In genomic region chr11:120465921-120466534, GRCh38 we compare ENCODE assay signal across 18 cellular contexts. TPM values are rescaled to one million over a fixed set of nuclear protein-coding genes. Genes with fewer than 3 reads are reported as not detected.
DNase-seq lines count a peak whose midpoint lies in the region; ATAC-seq, FAIRE-seq and TF ChIP-seq lines count a peak whose summit lies in the region.
"Had no signal": no experiment of that assay in that cellular context is flagged by ENCODE, and none has a peak within 500 bp of the region (broad histone marks: within the 10 kb centered on the region; RNA-seq: fewer than 3 reads in every experiment).

No MANE protein-coding gene starts in this region.

- RAD21 ChIA-PET in GM12878 (lab: Charles Lee; ENCODE audit: unreplicated experiment), result interaction anchor here (1.3 kb wide), 1 partner anchor 124 kb away, joined by 3 read pairs; no protein-coding TSS in a partner anchor

- ATAC-seq in GM12878 (peak; percentile 40; the same call in 2 of the 3 replicates), thoracic aorta (ENCODE audit: insufficient number of reproducible peaks, low FRiP score, low read depth) (peak; percentile 20)

- SMC1A ChIA-PET in GM12878 (lab: Charles Lee; ENCODE audit: uncharacterized antibody, unreplicated experiment), result interaction anchor here (1.5 to 2.2 kb wide), 4 partner anchors 9 to 133 kb away, joined by 4 to 6 read pairs (median 5); no protein-coding TSS in a partner anchor

- no peak overlapping the region for H2BK12ac ChIP-seq in H9 (ENCODE audit: insufficient read length, low read depth, low read length)

- no peak overlapping the region for H3K4ac ChIP-seq in H9 (ENCODE audit: low read depth, low read length)

- no peak overlapping the region for H3T11ph ChIP-seq in H9 (ENCODE audit: low read length)

- no peak overlapping the region for H2BK20ac ChIP-seq in H9 (ENCODE audit: low read depth, low read length, poor library complexity, severe bottlenecking)

- intact Hi-C loops in GM12878 (cut with micrococcal nuclease; ENCODE audit: unreplicated experiment) (no loop called here), adrenal gland (cut with DNase I) (no loop called here)

- CTCF ChIA-PET in GM12878 (lab: Yijun Ruan, JAX), result no interaction called here

- H3K18ac ChIP-seq in H9 (ENCODE audit: insufficient read length, low read depth, low read length), result no peak overlapping the region

- no peak overlapping the region for H4K8ac ChIP-seq in H9 (replicated peaks; ENCODE audit: insufficient read length, low read depth, low read length)

- H3K4me3 Mint-ChIP-seq in H9, result no peak overlapping the region
- H3K4me3 Mint-ChIP-seq: CD8-positive, alpha-beta memory T cell; IgD-negative memory B cell had no signal

- H4K91ac ChIP-seq in H9 (ENCODE audit: insufficient read length, low read depth, low read length), result no peak overlapping the region

- no peak overlapping the region for H2BK120ac ChIP-seq in H9 (ENCODE audit: low read depth, low read length, poor library complexity, severe bottlenecking)

- no peak overlapping the region for H2BK5ac ChIP-seq in H9 (ENCODE audit: insufficient read length, low read length)

- no peaks in the 10 kb centered on the region for H3K23me2 ChIP-seq in H9 (ENCODE audit: insufficient read length, low read depth, low read length, poor library complexity, severe bottlenecking)

- no peaks in the 10 kb centered on the region for H3K9me3 Mint-ChIP-seq in H9
- H3K9me3 Mint-ChIP-seq: CD8-positive, alpha-beta memory T cell; IgD-negative memory B cell had no signal

- FAIRE-seq in GM12878 (lab: Jason Lieb, UNC) (no peak), islet of Langerhans (lab: Jason Lieb, UNC) (peak; percentile 86)
- FAIRE-seq: GM12891, H54 had no signal

- no peaks in the 10 kb centered on the region for H4K20me1 ChIP-seq in GM12878 (ENCODE audit: control insufficient read depth, insufficient read depth)
- no peaks in the 10 kb centered on the region for H4K20me1 ChIP-seq in H9 (ENCODE audit: control insufficient read depth, insufficient read depth, insufficient read length)

- H3K36me3 ChIP-seq in GM12878 (ENCODE audit: control insufficient read depth in 2 of 2, insufficient read depth in 2 of 2, low read length in 1 of 2) (peaks cover 2 to 15% of the 10 kb centered on the region in 2 experiments; a peak in 3 of 4 replicates), thoracic aorta (peaks cover 51% of the 10 kb centered on the region), adrenal gland (replicated peaks in 1 of 2) (peaks cover 0 to 87% of the 10 kb centered on the region in 2 donors)

- H3K27ac ChIP-seq in GM12878 (ENCODE audit: control insufficient read depth, insufficient read depth) (no peak overlapping the region), thoracic aorta (no peak overlapping the region), H9 (ENCODE audit: insufficient read length, low read depth, low read length) (no peak overlapping the region), adrenal gland (no peak overlapping the region)
- H3K27ac ChIP-seq: GM23248 had no signal

- TF ChIP-seq EP300 in GM12878 (IDR thresholded peaks at IDR 0.05; ENCODE audit: borderline replicate concordance in 1 of 2, control insufficient read depth in 1 of 2, low read depth in 2 of 2, low read length in 2 of 2), result no peak

- no peak overlapping the region for H3K9ac ChIP-seq in GM12878 (ENCODE audit: control insufficient read depth, insufficient read depth, low read length)
- H3K9ac ChIP-seq in H9 (ENCODE audit: extremely low read depth, insufficient read length, low read length), result no peak overlapping the region
- H3K9ac ChIP-seq: GM23248 had no signal

- H3K23ac ChIP-seq in H9 (ENCODE audit: insufficient read length, low read depth, low read length), result no peak overlapping the region

- POLR2A ChIA-PET in GM12878 (lab: Charles Lee), result no interaction called here

- no peak overlapping the region for H2BK15ac ChIP-seq in H9 (ENCODE audit: low read depth, low read length)

- no peak overlapping the region for H3K56ac ChIP-seq in H9 (ENCODE audit: insufficient read length, low read depth, low read length)

- in situ Hi-C loops in GM12878 (cut with MboI), result no loop called here

- H3K4me1 Mint-ChIP-seq in H9, result no peaks in the 10 kb centered on the region
- H3K4me1 Mint-ChIP-seq: CD8-positive, alpha-beta memory T cell; IgD-negative memory B cell had no signal

- no peaks in the 10 kb centered on the region for H3K4me1 ChIP-seq in GM12878 (ENCODE audit: control insufficient read depth, insufficient read depth, low read length)
- H3K4me1 ChIP-seq in thoracic aorta (ENCODE audit: control insufficient read depth in 1 of 2, low read depth in 2 of 2), result no peaks in the 10 kb centered on the region
- no peaks in the 10 kb centered on the region for H3K4me1 ChIP-seq in H9 (ENCODE audit: insufficient read depth, low read length)
- no peaks in the 10 kb centered on the region for H3K4me1 ChIP-seq in adrenal gland (replicated peaks in 1 of 2)
- H3K4me1 ChIP-seq: Caco-2 had no signal

- no peaks in the 10 kb centered on the region for H3K79me1 ChIP-seq in H9 (ENCODE audit: insufficient read depth, low read depth, low read length, poor library complexity, severe bottlenecking)

- no TSS peak for BruUV-seq in GM12878 (replicated peaks; lab: Mats Ljungman, UMichigan)

- H3K4me3 ChIP-seq in GM12878 (no peak overlapping the region), thoracic aorta (no peak overlapping the region), adrenal gland (no peak overlapping the region)
- H3K4me3 ChIP-seq: GM23248 had no signal

- DNase-seq in LHCN-M2 (ENCODE audit: low read depth) (peak; percentile 10), GM12878 (ENCODE audit: low read depth, low spot score) (no peak), thoracic aorta (ENCODE audit: low spot score) (no peak), 8988T (no peak), H9 (no peak), adrenal gland (no peak)
- DNase-seq in stimulated activated CD4-positive, alpha-beta T cell treated with anti-CD3 and anti-CD28 coated beads, Interleukin-4, amount 100 ng/mL, for 1 hour, result no peak
- DNase-seq: Caco-2; CD8-positive, alpha-beta memory T cell; DMS53; GM23248 had no signal

- no peak overlapping the region for H2AFZ ChIP-seq in GM12878 (ENCODE audit: control insufficient read depth, low read depth, low read length)
- no peak overlapping the region for H2AFZ ChIP-seq in H9 (ENCODE audit: low read length)
- H2AFZ ChIP-seq: GM23248 had no signal

- no peak overlapping the region; a peak in 1 of 7 replicates for H3K27ac Mint-ChIP-seq in H9
- H3K27ac Mint-ChIP-seq: CD8-positive, alpha-beta memory T cell; IgD-negative memory B cell had no signal

- WGBS in GM12878 (ENCODE audit: insufficient coverage, insufficient replicate concordance, low lambda C conversion rate, missing lambda C conversion rate), result 76% methylated on average over 6 of the region's 6 CpGs
- no CpG with 5 or more reads among the region's 6 CpGs for WGBS in H9 (ENCODE audit: extremely low coverage, insufficient read length, low lambda C conversion rate)
- WGBS in adrenal gland, 4 donors, result 94 to 97% (median 96%) methylated on average over 6 of the region's 6 CpGs

- H3K27me3 ChIP-seq in GM12878 (replicated peaks in 1 of 2; ENCODE audit: control insufficient read depth in 2 of 2, insufficient read depth in 2 of 2, low read length in 1 of 2), result no peaks in the 10 kb centered on the region
- no peaks in the 10 kb centered on the region for H3K27me3 ChIP-seq in thoracic aorta (replicated peaks; ENCODE audit: insufficient read depth)
- no peaks in the 10 kb centered on the region for H3K27me3 ChIP-seq in H9 (ENCODE audit: insufficient read depth, low read length)
- no peaks in the 10 kb centered on the region for H3K27me3 ChIP-seq in adrenal gland

- no peak for TF ChIP-seq RAD21 in GM12878 (IDR thresholded peaks at IDR 0.05; ENCODE audit: insufficient read depth, low read depth, low read length)

- H3K36me3 Mint-ChIP-seq in H9 (ENCODE audit: insufficient read depth in 1 of 3, low read depth in 3 of 3), result peaks cover 19 to 61% (median 46%) of the 10 kb centered on the region in 3 experiments; a peak in 6 of 7 replicates

- no peak overlapping the region for H3K4me2 ChIP-seq in GM12878 (ENCODE audit: control insufficient read depth, insufficient read depth)
- H3K4me2 ChIP-seq in H9 (ENCODE audit: insufficient read depth, insufficient read length, low read length), result no peak overlapping the region

- H4K5ac ChIP-seq in H9 (ENCODE audit: insufficient read length, low read depth, low read length), result no peak overlapping the region

- H2AK5ac ChIP-seq in H9 (ENCODE audit: insufficient read length, low read length), result no peak overlapping the region

- no peaks in the 10 kb centered on the region for H3K79me2 ChIP-seq in GM12878 (ENCODE audit: control insufficient read depth, insufficient read depth, low read length)
- no peaks in the 10 kb centered on the region for H3K79me2 ChIP-seq in H9 (ENCODE audit: insufficient read depth, low read length)

- H3K9me3 ChIP-seq in GM12878 (replicated peaks; ENCODE audit: control insufficient read depth, insufficient read depth, low read length) (no peaks in the 10 kb centered on the region), thoracic aorta (no peaks in the 10 kb centered on the region), H9 (ENCODE audit: control insufficient read depth, low read depth, low read length) (no peaks in the 10 kb centered on the region), adrenal gland (replicated peaks in 1 of 3) (no peaks in the 10 kb centered on the region)
- H3K9me3 ChIP-seq: Caco-2 had no signal

- TF ChIP-seq POLR2A in GM12878 (IDR thresholded peaks at IDR 0.05; ENCODE audit: low read depth, low read length), result no peak
- TF ChIP-seq POLR2A in adrenal gland (IDR thresholded peaks at IDR 0.05), result no peak

- no peak overlapping the region for H3K14ac ChIP-seq in H9 (ENCODE audit: insufficient read depth, low read length)

- TF ChIP-seq CTCF in GM12878 (IDR thresholded peaks at IDR 0.05 in 2 of 3, conservative IDR thresholded peaks at IDR 0.05 in 1 of 3; ENCODE audit: control insufficient read depth in 2 of 3, extremely low read depth in 1 of 3, insufficient read depth in 1 of 3, low read depth in 3 of 3, low read length in 3 of 3) (no peak), thoracic aorta (IDR thresholded peaks at IDR 0.05) (no peak), H9 (conservative IDR thresholded peaks at IDR 0.05) (no peak), adrenal gland (IDR thresholded peaks at IDR 0.05) (no peak)

- H3K27me3 Mint-ChIP-seq in H9 (ENCODE audit: low read depth), result no peaks in the 10 kb centered on the region; the same call in 1 of the 2 replicates
- H3K27me3 Mint-ChIP-seq: IgD-negative memory B cell had no signal

RNA-seq across cellular contexts. Expression of gene GRIK4, which starts 45.5 kb away (rescaled TPM):
- 0.06 and 0.13 TPM in 2 replicates for total RNA-seq in LHCN-M2 (2014; rRNA removed)
- 0.09 TPM for polyA plus RNA-seq in LHCN-M2 (2012)
- total RNA-seq in GM12878 (2013; cell fraction: nucleolus; rRNA removed), result 3.7 and 5.4 TPM in 2 replicates
- 0.44 and 0.85 TPM in 2 replicates for total RNA-seq in GM12878 (2014; rRNA removed)
- 0.63 and 0.83 TPM in 2 replicates for total RNA-seq in GM12878 (2014; rRNA removed; fragmentation: Illumina TruSeq; extraction: Trizol)
- total RNA-seq in GM12878 (2021), result 1.0 and 1.3 TPM in 2 replicates
- polyA plus RNA-seq in GM12878 (2011; ENCODE audit: low read depth), result 0.22 TPM
- 1.6 and 3.6 TPM in 2 replicates for polyA plus RNA-seq in GM12878 (2011; rRNA removed)
- 4.0 and 4.3 TPM in 2 replicates for polyA plus RNA-seq in GM12878 (2011; cell fraction: cytosol; rRNA removed)
- polyA plus RNA-seq in GM12878 (2011; cell fraction: nucleus; rRNA removed), result 9.6 and 11.7 TPM in 2 replicates
- polyA plus RNA-seq in GM12878 (2012), result 0.41 and 0.51 TPM in 2 replicates
- polyA plus RNA-seq in GM12878 (2014; fragmentation: Illumina TruSeq; extraction: Trizol), result 0.48 and 0.88 TPM in 2 replicates
- under 1 TPM; 0.33 to 0.45 TPM for polyA plus RNA-seq in GM12878 (2014; fragmentation: Nextera tagmentation; extraction: Ambion mirVana)
- 0.77 and 0.78 TPM in 2 replicates for polyA plus RNA-seq in GM12878 (2014; rRNA removed)
- under 1 TPM; 0.55 to 0.66 TPM for polyA plus RNA-seq in GM12878 (2016; fragmentation: Nextera tagmentation; extraction: Ambion mirVana)
- polyA minus RNA-seq in GM12878 (2011; rRNA and poly(A)+ RNA removed), result 5.3 and 7.7 TPM in 2 replicates
- polyA minus RNA-seq in GM12878 (2011; cell fraction: cytosol; rRNA and poly(A)+ RNA removed), result 1.5 and 1.9 TPM in 2 replicates
- polyA minus RNA-seq in GM12878 (2011; cell fraction: nucleus; rRNA and poly(A)+ RNA removed), result 9.7 and 17.1 TPM in 2 replicates
- not detected for total RNA-seq in thoracic aorta
- total RNA-seq in H9 (2021), result 2.2 and 2.3 TPM in 2 replicates
- 1 to 10 TPM; 2.0 to 4.8 (median 3.9) TPM for total RNA-seq in adrenal gland
- 1 to 10 TPM in 2 of 3 donors, under 1 TPM in 1; 0.97 to 1.3 (median 1.2) TPM for polyA plus RNA-seq in adrenal gland
- total RNA-seq: A673, GM23248, HT1080 had no signal
- polyA plus RNA-seq: BJ; CD8-positive, alpha-beta memory T cell; GM23248; IgD-negative memory B cell had no signal
